ENCODE assay signal across 8 cellular contexts in the genomic region with DNA sequence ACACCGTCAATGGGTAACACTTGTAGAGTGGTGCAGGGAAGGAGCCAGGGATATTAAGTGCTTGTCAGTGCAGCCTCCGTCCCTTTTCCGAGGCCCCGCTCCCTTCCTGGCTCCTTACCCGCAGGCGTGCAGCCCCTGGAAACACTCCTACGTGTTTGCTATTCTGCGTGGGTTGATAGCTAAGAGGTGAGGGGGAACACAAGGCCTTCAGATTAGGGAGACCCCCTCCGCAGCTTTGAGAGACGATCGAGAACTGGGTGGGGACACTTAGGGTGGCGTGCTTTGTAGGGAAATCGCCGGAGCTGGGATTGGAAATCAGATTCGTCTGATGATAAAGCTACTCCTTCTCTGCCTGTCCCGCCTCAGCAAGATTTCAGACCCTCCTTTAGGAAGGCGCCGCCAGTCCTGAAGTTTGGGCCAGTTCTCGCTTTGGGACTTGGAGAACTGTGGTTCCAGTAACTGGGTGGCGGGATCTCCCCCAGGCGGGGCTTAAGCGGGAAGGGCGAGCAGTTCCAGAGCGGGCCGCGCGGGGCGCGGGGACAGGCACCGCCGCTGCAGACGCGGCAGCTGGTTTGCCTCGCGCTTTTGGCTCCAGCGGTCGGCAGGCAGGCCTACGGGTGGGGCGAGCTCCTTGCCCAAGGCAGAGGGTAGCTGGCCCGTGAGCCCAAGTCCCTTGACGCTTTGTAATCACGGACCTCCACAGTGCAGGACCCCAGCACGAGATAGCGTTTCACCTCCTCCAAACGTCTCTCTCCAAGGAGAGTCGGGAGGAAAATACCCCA. TPM values are rescaled to one million over a fixed set of nuclear protein-coding genes. Genes with fewer than 3 reads are reported as not detected.
DNase-seq lines count a peak whose midpoint lies in the region; ATAC-seq and TF ChIP-seq lines count a peak whose summit lies in the region.

No MANE protein-coding gene starts in this region.

- peak in 1 of 2 donors; percentile 70 for TF ChIP-seq POLR2A in thyroid gland (IDR thresholded peaks at IDR 0.05)

- peak overlapping the region; percentile 83 for H3K4me3 Mint-ChIP-seq in activated naive CD4-positive, alpha-beta T cell treated with anti-CD3 and anti-CD28 coated beads, Interleukin-2, amount 10 ng/mL, durations not matched to agents 7 days and 5 days
- peak overlapping the region; percentile 76 for H3K4me3 Mint-ChIP-seq in glutamatergic neuron (ENCODE audit: unreplicated experiment)

- no peaks in the 10 kb centered on the region for H3K9me3 ChIP-seq in osteoblast (ENCODE audit: low read depth, low read length)
- no peaks in the 10 kb centered on the region for H3K9me3 ChIP-seq in thyroid gland

- intact Hi-C loops in thyroid gland (cut with DNase I): no loop called here

- peaks cover 36% of the 10 kb centered on the region for H3K27me3 ChIP-seq in osteoblast (ENCODE audit: insufficient read depth, low read length)
- H3K27me3 ChIP-seq in thyroid gland: no peaks in the 10 kb centered on the region

- peak overlapping the region; percentile 87 for H3K4me2 ChIP-seq in osteoblast (ENCODE audit: insufficient read depth, low read length)

- H3K27ac Mint-ChIP-seq in activated naive CD4-positive, alpha-beta T cell treated with anti-CD3 and anti-CD28 coated beads, Interleukin-2, amount 10 ng/mL, durations not matched to agents 7 days and 5 days: no peak overlapping the region
- no peak overlapping the region for H3K27ac Mint-ChIP-seq in glutamatergic neuron (ENCODE audit: unreplicated experiment)

- peak; percentile 94 for ATAC-seq in GM21390 (IDR thresholded peaks at IDR 0.05; ENCODE audit: unreplicated experiment)

- H3K9me3 Mint-ChIP-seq in activated naive CD4-positive, alpha-beta T cell treated with anti-CD3 and anti-CD28 coated beads, Interleukin-2, amount 10 ng/mL, durations not matched to agents 7 days and 5 days: no peaks in the 10 kb centered on the region
- peaks cover 10% of the 10 kb centered on the region for H3K9me3 Mint-ChIP-seq in glutamatergic neuron (ENCODE audit: unreplicated experiment)

- no peaks in the 10 kb centered on the region for H4K20me1 ChIP-seq in osteoblast (ENCODE audit: insufficient read depth, low read length)

- DNase-seq in COR-L47 (lab: John Stamatoyannopoulos, UW) (peak; percentile 42), HuH-7 (ENCODE audit: low spot score) (peak; percentile 78), SHP77 (lab: John Stamatoyannopoulos, UW) (peak; percentile 63 to 88), glutamatergic neuron (peak; percentile 88), osteoblast (ENCODE audit: insufficient read length, low spot score, missing footprints) (peak; percentile 99), thyroid gland (peak; percentile 90 to 94)
- peak; percentile 73 for DNase-seq in activated naive CD4-positive, alpha-beta T cell treated with anti-CD3 and anti-CD28 coated beads, Interleukin-2, amount 10 ng/mL, durations not matched to agents 7 days and 5 days

- CTCF ChIA-PET in activated naive CD4-positive, alpha-beta T cell treated with anti-CD3 and anti-CD28 coated beads, Interleukin-2, amount 10 ng/mL, durations not matched to agents 7 days and 5 days (lab: Charles Lee): interaction anchor here (0.7 to 1.7 kb wide), 6 partner anchors 17 to 53 kb away, joined by 3 to 6 read pairs (median 4); no protein-coding TSS in a partner anchor

- H3K4me1 ChIP-seq in osteoblast (ENCODE audit: insufficient read depth, low read length): no peaks in the 10 kb centered on the region
- H3K4me1 ChIP-seq in thyroid gland: peaks cover 34 to 53% of the 10 kb centered on the region in 2 donors

- no peak overlapping the region for H3K27ac ChIP-seq in osteoblast (ENCODE audit: low read depth, low read length)
- H3K27ac ChIP-seq in thyroid gland: peak overlapping the region; percentile 88 to 94 (median 90)

- peaks cover 76% of the 10 kb centered on the region for H3K27me3 Mint-ChIP-seq in activated naive CD4-positive, alpha-beta T cell treated with anti-CD3 and anti-CD28 coated beads, Interleukin-2, amount 10 ng/mL, durations not matched to agents 7 days and 5 days
- H3K27me3 Mint-ChIP-seq in glutamatergic neuron (ENCODE audit: unreplicated experiment): peaks cover 18% of the 10 kb centered on the region

- no peaks in the 10 kb centered on the region for H3K36me3 Mint-ChIP-seq in activated naive CD4-positive, alpha-beta T cell treated with anti-CD3 and anti-CD28 coated beads, Interleukin-2, amount 10 ng/mL, durations not matched to agents 7 days and 5 days
- peaks cover 11% of the 10 kb centered on the region for H3K36me3 Mint-ChIP-seq in glutamatergic neuron (ENCODE audit: unreplicated experiment)

- H3K4me3 ChIP-seq in osteoblast (ENCODE audit: insufficient read depth, low read length): peak overlapping the region; percentile 75
- peak overlapping the region in 2 of 3 donors; percentile 12 to 32 for H3K4me3 ChIP-seq in thyroid gland (replicated peaks in 1 of 3)

- peak; percentile 79 for TF ChIP-seq CTCF in glutamatergic neuron (IDR thresholded peaks at IDR 0.05; ENCODE audit: partially characterized antibody, unreplicated experiment)
- peak; percentile 54 for TF ChIP-seq CTCF in osteoblast (IDR thresholded peaks at IDR 0.05; ENCODE audit: extremely low read depth, low read depth, low read length)
- peak; percentile 78 to 95 (median 88) for TF ChIP-seq CTCF in thyroid gland (IDR thresholded peaks at IDR 0.05)

- peak overlapping the region; percentile 90 for H2AFZ ChIP-seq in osteoblast (ENCODE audit: low read length)

- H3K79me2 ChIP-seq in osteoblast (ENCODE audit: insufficient read depth, low read length): no peaks in the 10 kb centered on the region

- WGBS in thyroid gland, 2 donors: 0 to 1% methylated on average over 40 to 45 of the region's 46 CpGs

- H3K4me1 Mint-ChIP-seq in activated naive CD4-positive, alpha-beta T cell treated with anti-CD3 and anti-CD28 coated beads, Interleukin-2, amount 10 ng/mL, durations not matched to agents 7 days and 5 days: peaks cover 14% of the 10 kb centered on the region
- H3K4me1 Mint-ChIP-seq in glutamatergic neuron (ENCODE audit: low read depth, unreplicated experiment): peaks cover 19% of the 10 kb centered on the region

- H3K36me3 ChIP-seq in osteoblast (ENCODE audit: insufficient read depth, low read length) (no peaks in the 10 kb centered on the region), thyroid gland (no peaks in the 10 kb centered on the region)

RNA-seq across cellular contexts. Expression of a gene that starts 8.0 kb away (rescaled TPM):
- not detected for total RNA-seq in glutamatergic neuron (ENCODE audit: unreplicated experiment)
- not detected in 2 replicates for total RNA-seq in osteoblast
- total RNA-seq in thyroid gland: 100 to 1,000 TPM in 1 of 4 donors, 10 to 100 TPM in 3; 62.3 to 137 (median 83.3) TPM

RNA-seq across cellular contexts. Expression of a gene that starts 48.2 kb away (rescaled TPM):
- total RNA-seq in glutamatergic neuron (ENCODE audit: unreplicated experiment) (0.59 TPM), osteoblast (28.6 and 29.8 TPM in 2 replicates), thyroid gland (10 to 100 TPM; 17.8 to 62.2 (median 37.4) TPM)

Comparison
In these comparisons a context has a peak if more than half of its experiments do, and no peak if none do; other contexts are left out.
1. DNase-seq: peak in every context shown above with its lines; median percentile 99 in osteoblast; 92 in thyroid gland; 88 in glutamatergic neuron; 78 in HuH-7; 76 in SHP77; 73 in activated naive CD4-positive, alpha-beta T cell treated with anti-CD3 and anti-CD28 coated beads, Interleukin-2, amount 10 ng/mL, durations not matched to agents 7 days and 5 days; 42 in COR-L47.
2. RNA of a gene that starts 8.0 kb away (total RNA-seq): 62.3 to 137 TPM in thyroid gland; not detected in glutamatergic neuron (single experiment) and not detected in osteoblast; every median in the first group is over 10 times any median in the second.
3. RNA of a gene that starts 48.2 kb away (total RNA-seq): 17.8 to 62.2 TPM in thyroid gland and 28.6 to 29.8 TPM in osteoblast; 0.59 TPM in glutamatergic neuron (single experiment); every median in the first group is over 10 times any median in the second.
4. Peak in every context shown above with its lines, with median percentiles within 50 percentile points of each other: CTCF ChIP-seq.